25 cellular contexts compared by ENCODE assay signal in the genomic region with DNA sequence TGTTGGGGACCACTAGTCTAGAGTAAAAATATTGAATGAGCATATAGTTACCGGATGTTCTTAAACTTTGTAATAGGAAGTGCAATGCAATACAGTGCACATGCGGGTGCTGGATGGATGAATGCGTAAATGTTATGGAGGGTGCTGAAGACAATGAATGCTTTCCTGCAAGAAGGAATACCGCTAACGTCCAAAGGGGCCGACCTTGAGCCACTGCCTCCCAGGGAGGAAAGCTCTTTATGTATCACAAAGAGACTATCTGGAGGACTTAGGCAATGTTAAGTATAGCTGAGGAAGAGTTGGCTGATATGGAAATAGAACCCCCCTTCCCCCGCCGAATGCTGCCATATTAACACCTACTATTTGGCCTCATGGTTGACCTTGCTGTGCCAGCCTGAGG. TPM values are rescaled to one million over a fixed set of nuclear protein-coding genes. Genes with fewer than 3 reads are reported as not detected.
A peak's percentile ranks its signal among the peaks of the same experiment; 100 is the strongest.
DNase-seq lines count a peak whose midpoint lies in the region; ATAC-seq and TF ChIP-seq lines count a peak whose summit lies in the region.
"Had no signal": no experiment of that assay in that cellular context is flagged by ENCODE, and none has a peak within 500 bp of the region (broad histone marks: within the 10 kb centered on the region; RNA-seq: fewer than 3 reads in every experiment).

No MANE protein-coding gene starts in this region.

- peaks cover 11% of the 10 kb centered on the region for H3K36me3 Mint-ChIP-seq in HFFc6 (ENCODE audit: low read depth)

- H3K27me3 ChIP-seq in WERI-Rb-1 (ENCODE audit: insufficient read depth, low read depth, severe bottlenecking): no peaks in the 10 kb centered on the region
- H3K27me3 ChIP-seq in foreskin keratinocyte: no peaks in the 10 kb centered on the region
- no peaks in the 10 kb centered on the region for H3K27me3 ChIP-seq in skeletal muscle satellite cell (ENCODE audit: control insufficient read depth, insufficient read depth, low read length)
- H3K27me3 ChIP-seq in gastroesophageal sphincter: no peaks in the 10 kb centered on the region
- H3K27me3 ChIP-seq: cardiac muscle cell, heart right ventricle, ovary, vagina had no signal

- no peak overlapping the region for H3K27ac ChIP-seq in WERI-Rb-1
- H3K27ac ChIP-seq in foreskin keratinocyte: no peak overlapping the region
- peak overlapping the region in 1 of 4 donors; percentile 79 for H3K27ac ChIP-seq in gastroesophageal sphincter
- H3K27ac ChIP-seq: cardiac muscle cell, ovary, SK-N-MC, vagina had no signal

- no peak overlapping the region for H3K4me3 Mint-ChIP-seq in HFFc6
- H3K4me3 Mint-ChIP-seq: activated naive CD4-positive, alpha-beta T cell treated with anti-CD3 and anti-CD28 coated beads, Interleukin-2, amount 50 U/mL, for 24 hours; CD4-positive, alpha-beta T cell; naive thymus-derived CD4-positive, alpha-beta T cell; stimulated activated naive B cell treated with anti-CD40 and anti-IgM and Interleukin-4, amounts not matched to agents 10 μg/mL and 1 μg/mL and 100 μg/mL, for 72 hours had no signal

- TF ChIP-seq POLR2A in gastroesophageal sphincter (IDR thresholded peaks at IDR 0.05): no peak

- peaks cover 2% of the 10 kb centered on the region for H3K27me3 Mint-ChIP-seq in HFFc6 (ENCODE audit: insufficient read depth)
- H3K27me3 Mint-ChIP-seq: activated naive CD4-positive, alpha-beta T cell treated with anti-CD3 and anti-CD28 coated beads, Interleukin-2, amount 50 U/mL, for 24 hours; CD4-positive, alpha-beta T cell; naive thymus-derived CD4-positive, alpha-beta T cell; stimulated activated naive B cell treated with anti-CD40 and anti-IgM and Interleukin-4, amounts not matched to agents 10 μg/mL and 1 μg/mL and 100 μg/mL, for 72 hours had no signal

- H3K9me3 ChIP-seq in WERI-Rb-1 (ENCODE audit: severe bottlenecking): no peaks in the 10 kb centered on the region
- no peaks in the 10 kb centered on the region for H3K9me3 ChIP-seq in skeletal muscle satellite cell (replicated peaks; ENCODE audit: low read length)
- peaks cover 0 to 6% (median 0%) of the 10 kb centered on the region in 3 donors for H3K9me3 ChIP-seq in gastroesophageal sphincter
- H3K9me3 ChIP-seq: ovary, vagina had no signal

- no peak overlapping the region for H3K4me3 ChIP-seq in WERI-Rb-1 (ENCODE audit: low read depth, low read length)
- H3K4me3 ChIP-seq in skeletal muscle satellite cell (ENCODE audit: low read length): no peak overlapping the region
- H3K4me3 ChIP-seq in gastroesophageal sphincter: no peak overlapping the region
- H3K4me3 ChIP-seq: cardiac muscle cell, HAP-1, ovary, SK-N-MC had no signal

- no peak for TF ChIP-seq EP300 in gastroesophageal sphincter (IDR thresholded peaks at IDR 0.05)

- H3K4me1 ChIP-seq in foreskin keratinocyte: no peaks in the 10 kb centered on the region
- peaks cover 15% of the 10 kb centered on the region for H3K4me1 ChIP-seq in skeletal muscle satellite cell (ENCODE audit: control insufficient read depth, insufficient read depth, low read length)
- H3K4me1 ChIP-seq in gastroesophageal sphincter: no peaks in the 10 kb centered on the region
- H3K4me1 ChIP-seq: HAP-1, heart right ventricle, vagina had no signal

- TF ChIP-seq CTCF in HFFc6 (IDR thresholded peaks at IDR 0.05) (peak; percentile 27; the same call in 1 of the 2 replicates), WERI-Rb-1 (IDR thresholded peaks at IDR 0.05; ENCODE audit: low read depth, low read length) (peak; percentile 17; the same call in 1 of the 2 replicates), foreskin keratinocyte (conservative IDR thresholded peaks at IDR 0.05) (peak; percentile 4), gastroesophageal sphincter (IDR thresholded peaks at IDR 0.05) (no peak)

- no peak overlapping the region for H3K27ac Mint-ChIP-seq in HFFc6
- H3K27ac Mint-ChIP-seq: activated naive CD4-positive, alpha-beta T cell treated with anti-CD3 and anti-CD28 coated beads, Interleukin-2, amount 50 U/mL, for 24 hours; CD4-positive, alpha-beta T cell; naive thymus-derived CD4-positive, alpha-beta T cell had no signal

- no peak overlapping the region for H3K9ac ChIP-seq in skeletal muscle satellite cell (ENCODE audit: low read depth, low read length)

- no peak for DNase-seq in HFFc6
- DNase-seq in WERI-Rb-1: no peak
- no peak for DNase-seq in foreskin keratinocyte
- DNase-seq: activated CD8-positive, alpha-beta memory T cell treated with anti-CD3 and anti-CD28 coated beads, Interleukin-2, amount 50 U/mL, for 4 hours; CD4-positive, alpha-beta T cell; heart right ventricle; Kasumi-1; naive thymus-derived CD4-positive, alpha-beta T cell; NCI-H1048; NCI-H2029; NCI-H69; ovary; retina; stimulated activated CD4-positive, alpha-beta T cell treated with anti-CD3 and anti-CD28 coated beads, Interleukin-4, amount 100 ng/mL, for 24 hours; stimulated activated naive B cell treated with anti-CD40 and anti-IgM and Interleukin-4, amounts not matched to agents 10 μg/mL and 1 μg/mL and 100 μg/mL, for 72 hours; T-helper 2 cell had no signal

- peak; percentile 26 for ATAC-seq in foreskin keratinocyte
- ATAC-seq in GM19328 (IDR thresholded peaks at IDR 0.05; ENCODE audit: unreplicated experiment): no peak
- ATAC-seq in GM18867 (IDR thresholded peaks at IDR 0.05; ENCODE audit: unreplicated experiment): no peak
- ATAC-seq in gastroesophageal sphincter: no peak
- ATAC-seq: naive thymus-derived CD4-positive, alpha-beta T cell; stimulated activated naive B cell treated with anti-CD40 and anti-IgM and Interleukin-4, amounts not matched to agents 10 μg/mL and 1 μg/mL and 100 μg/mL, for 72 hours had no signal

- H3K36me3 ChIP-seq in WERI-Rb-1 (no peaks in the 10 kb centered on the region), skeletal muscle satellite cell (ENCODE audit: insufficient read depth, low read length) (no peaks in the 10 kb centered on the region), gastroesophageal sphincter (no peaks in the 10 kb centered on the region)
- H3K36me3 ChIP-seq: cardiac muscle cell, HAP-1, ovary, vagina had no signal

- H3K4me2 ChIP-seq in skeletal muscle satellite cell (ENCODE audit: low read length): peak overlapping the region; percentile 83

- peaks cover 14% of the 10 kb centered on the region for H3K9me3 Mint-ChIP-seq in HFFc6
- H3K9me3 Mint-ChIP-seq: CD4-positive, alpha-beta T cell had no signal

- 89 to 90% methylated on average over 7 to 8 of the region's 8 CpGs for WGBS in gastroesophageal sphincter (ENCODE audit: low coverage in 1 of 2), 2 donors

- H3K4me1 Mint-ChIP-seq in HFFc6 (ENCODE audit: low read depth): 0 out of 2 replicates have a peak, but pooled peaks cover 5% of the 10 kb centered on the region
- H3K4me1 Mint-ChIP-seq: activated naive CD4-positive, alpha-beta T cell treated with anti-CD3 and anti-CD28 coated beads, Interleukin-2, amount 50 U/mL, for 24 hours; naive thymus-derived CD4-positive, alpha-beta T cell; stimulated activated naive B cell treated with anti-CD40 and anti-IgM and Interleukin-4, amounts not matched to agents 10 μg/mL and 1 μg/mL and 100 μg/mL, for 72 hours had no signal

RNA-seq across cellular contexts. Expression of gene SHCBP1, which starts 27.5 kb away (rescaled TPM):
- 10 to 100 TPM; 20.8 to 50.5 (median 49.1) TPM for total RNA-seq in HFFc6 (2021; fragmentation: NEBNext Ultra II Directional; extraction: Animal tissue kit (Norgen Biotek cat#: 25700))
- total RNA-seq in foreskin keratinocyte (28.8 and 37.1 TPM in 2 replicates), gastroesophageal sphincter (1 to 10 TPM in 1 of 4 donors, under 1 TPM in 3; 0.31 to 4.1 (median 0.86) TPM)
- 11.4 and 16.7 TPM in 2 replicates for polyA plus RNA-seq in foreskin keratinocyte
- 18.8 and 24.2 TPM in 2 replicates for total RNA-seq in skeletal muscle satellite cell (2012; rRNA removed)

RNA-seq across cellular contexts. Expression of gene VPS35, which starts 40.3 kb away (rescaled TPM):
- total RNA-seq in HFFc6 (2021; fragmentation: NEBNext Ultra II Directional; extraction: Animal tissue kit (Norgen Biotek cat#: 25700)): 100 to 1,000 TPM in 3 of 6 experiments, 10 to 100 TPM in 3; 86.6 to 113 (median 100) TPM
- total RNA-seq in foreskin keratinocyte: 83.3 and 84.8 TPM in 2 replicates
- 34.1 and 39.7 TPM in 2 replicates for polyA plus RNA-seq in foreskin keratinocyte
- total RNA-seq in skeletal muscle satellite cell (2012; rRNA removed): 117 and 168 TPM in 2 replicates
- total RNA-seq in gastroesophageal sphincter: 100 to 1,000 TPM in 1 of 4 donors, 10 to 100 TPM in 3; 76.6 to 119 (median 91.7) TPM

RNA-seq across cellular contexts. Expression of gene ORC6, which starts 40.8 kb away (rescaled TPM):
- 10 to 100 TPM; 10.1 to 22.7 (median 14.8) TPM for total RNA-seq in HFFc6 (2021; fragmentation: NEBNext Ultra II Directional; extraction: Animal tissue kit (Norgen Biotek cat#: 25700))
- 32.9 and 36.1 TPM in 2 replicates for total RNA-seq in foreskin keratinocyte
- 23.5 and 31.6 TPM in 2 replicates for polyA plus RNA-seq in foreskin keratinocyte
- 9.4 and 11.4 TPM in 2 replicates for total RNA-seq in skeletal muscle satellite cell (2012; rRNA removed)
- total RNA-seq in gastroesophageal sphincter: 1 to 10 TPM in 2 of 4 donors, under 1 TPM in 2; 0.62 to 2.2 (median 1.2) TPM

Comparison
In these comparisons a context has a peak if more than half of its experiments do, and no peak if none do; other contexts are left out.
1. CTCF ChIP-seq: peak in HFFc6 (single experiment), WERI-Rb-1 (single experiment) and foreskin keratinocyte (single experiment); none in gastroesophageal sphincter (0 of 4).